Comparison of ENCODE assay signal across 19 cellular contexts in genomic region chr11:64831411-64831891, GRCh38. TPM values are rescaled to one million over a fixed set of nuclear protein-coding genes. Genes with fewer than 3 reads are reported as not detected.
A peak's percentile ranks its signal among the peaks of the same experiment; 100 is the strongest.
DNase-seq lines count a peak whose midpoint lies in the region; ATAC-seq, FAIRE-seq and TF ChIP-seq lines count a peak whose summit lies in the region.
"Had no signal": no experiment of that assay in that cellular context is flagged by ENCODE, and none has a peak within 500 bp of the region (broad histone marks: within the 10 kb centered on the region; RNA-seq: fewer than 3 reads in every experiment).

No MANE protein-coding gene starts in this region.

- no peak for DNase-seq in activated CD4-positive, alpha-beta T cell treated with anti-CD3 and anti-CD28 coated beads, Interleukin-2, amount 10 ng/mL, durations not matched to agents 7 days and 5 days
- no peak for DNase-seq in activated CD4-positive, alpha-beta T cell treated with anti-CD3 and anti-CD28 coated beads for 1 hour
- peak; percentile 45 for DNase-seq in NCI-H524 treated with DMSO at 0.1 percent for 48 hours (lab: John Stamatoyannopoulos, UW)
- DNase-seq in nephron progenitor cell, result no peak
- no peak for DNase-seq in SKM-1 treated with dmso at 0.1 percent for 144 hours (lab: John Stamatoyannopoulos, UW; ENCODE audit: unreplicated experiment)
- no peak for DNase-seq in H54 (ENCODE audit: insufficient read length, low spot score)
- DNase-seq in left cardiac atrium, result no peak
- DNase-seq: AML-193, DMS 273 treated with DMSO at 0.1 percent for 48 hours, DMS79 treated with DMSO at 0.1 percent for 48 hours, Kasumi-1, MG63, NCI-H146, NCI-H2081, NCI-H2171 treated with DMSO at 0.1 percent for 48 hours, NCI-H748 treated with DMSO at 0.1 percent for 48 hours, PC-9, RPMI8226, SJCRH30 had no signal

- H3K27ac Mint-ChIP-seq in activated CD4-positive, alpha-beta T cell treated with anti-CD3 and anti-CD28 coated beads, Interleukin-2, amount 10 ng/mL, durations not matched to agents 7 days and 5 days, result peak overlapping the region; percentile 60
- peak overlapping the region; percentile 91 for H3K27ac Mint-ChIP-seq in nephron progenitor cell

- no peak for TF ChIP-seq POLR2A in H54 (IDR thresholded peaks at IDR 0.05; ENCODE audit: low read depth, low read length)

- POLR2A ChIA-PET in activated CD4-positive, alpha-beta T cell treated with anti-CD3 and anti-CD28 coated beads, Interleukin-2, amount 10 ng/mL, durations not matched to agents 7 days and 5 days (lab: Charles Lee), result interaction anchor here (0.6 kb wide), 1 partner anchor 543 kb away, joined by 3 read pairs; no protein-coding TSS in a partner anchor

- no peaks in the 10 kb centered on the region for H3K36me3 Mint-ChIP-seq in activated CD4-positive, alpha-beta T cell treated with anti-CD3 and anti-CD28 coated beads, Interleukin-2, amount 10 ng/mL, durations not matched to agents 7 days and 5 days (ENCODE audit: low read depth)
- H3K36me3 Mint-ChIP-seq in nephron progenitor cell (ENCODE audit: low read depth), result no peaks in the 10 kb centered on the region

- H3K27me3 Mint-ChIP-seq in activated CD4-positive, alpha-beta T cell treated with anti-CD3 and anti-CD28 coated beads, Interleukin-2, amount 10 ng/mL, durations not matched to agents 7 days and 5 days, result no peaks in the 10 kb centered on the region
- peaks cover 7% of the 10 kb centered on the region for H3K27me3 Mint-ChIP-seq in nephron progenitor cell (ENCODE audit: low read depth, poor library complexity)

- ATAC-seq in left cardiac atrium, result no peak

- intact Hi-C loops in left cardiac atrium (cut with DNase I), result no loop called here

- TF ChIP-seq CTCF in nephron progenitor cell (IDR thresholded peaks at IDR 0.05), result no peak

- CTCF ChIA-PET in activated CD4-positive, alpha-beta T cell treated with anti-CD3 and anti-CD28 coated beads, Interleukin-2, amount 10 ng/mL, durations not matched to agents 7 days and 5 days (lab: Charles Lee), result interaction anchor here (0.6 to 1.2 kb wide), 2 partner anchors 13 to 48 kb away, joined by 3 read pairs; partner anchors contain the start of gene CDC42BPG

- no peak for FAIRE-seq in H54 (lab: Jason Lieb, UNC)

- no peak overlapping the region for H3K4me3 Mint-ChIP-seq in activated CD4-positive, alpha-beta T cell treated with anti-CD3 and anti-CD28 coated beads, Interleukin-2, amount 10 ng/mL, durations not matched to agents 7 days and 5 days
- no peak overlapping the region for H3K4me3 Mint-ChIP-seq in nephron progenitor cell

- H3K9me3 Mint-ChIP-seq in activated CD4-positive, alpha-beta T cell treated with anti-CD3 and anti-CD28 coated beads, Interleukin-2, amount 10 ng/mL, durations not matched to agents 7 days and 5 days, result no peaks in the 10 kb centered on the region
- H3K9me3 Mint-ChIP-seq in nephron progenitor cell, result no peaks in the 10 kb centered on the region

- H3K4me1 Mint-ChIP-seq in activated CD4-positive, alpha-beta T cell treated with anti-CD3 and anti-CD28 coated beads, Interleukin-2, amount 10 ng/mL, durations not matched to agents 7 days and 5 days, result no peaks in the 10 kb centered on the region
- H3K4me1 Mint-ChIP-seq in nephron progenitor cell, result peaks cover 12% of the 10 kb centered on the region

RNA-seq across cellular contexts. Expression of gene CDC42BPG, which starts 13.0 kb away (rescaled TPM):
- 1 to 10 TPM in 1 of 2 experiments, under 1 TPM in 1; 0.42 to 1.3 TPM for total RNA-seq in activated CD4-positive, alpha-beta T cell treated with anti-CD3 and anti-CD28 coated beads, Interleukin-2, amount 10 ng/mL, durations not matched to agents 7 days and 5 days
- total RNA-seq in left cardiac atrium, result under 1 TPM; 0.55 to 0.65 TPM

RNA-seq across cellular contexts. Expression of gene MEN1, which starts 21.1 kb away (rescaled TPM):
- 10 to 100 TPM; 35.1 to 38.7 TPM for total RNA-seq in activated CD4-positive, alpha-beta T cell treated with anti-CD3 and anti-CD28 coated beads, Interleukin-2, amount 10 ng/mL, durations not matched to agents 7 days and 5 days
- 10 to 100 TPM in 1 of 2 donors, 1 to 10 TPM in 1; 9.0 to 12.3 TPM for total RNA-seq in left cardiac atrium

RNA-seq across cellular contexts. Expression of gene MAP4K2, which starts 28.4 kb away (rescaled TPM):
- 10 to 100 TPM; 86.6 to 91.2 TPM for total RNA-seq in activated CD4-positive, alpha-beta T cell treated with anti-CD3 and anti-CD28 coated beads, Interleukin-2, amount 10 ng/mL, durations not matched to agents 7 days and 5 days
- total RNA-seq in left cardiac atrium, result 10 to 100 TPM in 1 of 2 donors, 1 to 10 TPM in 1; 10.0 to 10.4 TPM

RNA-seq across cellular contexts. Expression of gene EHD1, which starts 47.0 kb away (rescaled TPM):
- total RNA-seq in activated CD4-positive, alpha-beta T cell treated with anti-CD3 and anti-CD28 coated beads, Interleukin-2, amount 10 ng/mL, durations not matched to agents 7 days and 5 days, result 100 to 1,000 TPM; 131 to 149 TPM
- total RNA-seq in left cardiac atrium, result 10 to 100 TPM; 36.6 to 43.1 TPM

RNA-seq across cellular contexts. Expression of gene SF1, which starts 53.1 kb away (rescaled TPM):
- total RNA-seq in activated CD4-positive, alpha-beta T cell treated with anti-CD3 and anti-CD28 coated beads, Interleukin-2, amount 10 ng/mL, durations not matched to agents 7 days and 5 days, result 100 to 1,000 TPM; 435 to 456 TPM
- 100 to 1,000 TPM; 154 to 208 TPM for total RNA-seq in left cardiac atrium

Comparison
In these comparisons a context has a peak if more than half of its experiments do, and no peak if none do; other contexts are left out.
1. RNA of gene MAP4K2, which starts 28.4 kb away (total RNA-seq): 86.6 to 91.2 TPM in activated CD4-positive, alpha-beta T cell treated with anti-CD3 and anti-CD28 coated beads, Interleukin-2, amount 10 ng/mL, durations not matched to agents 7 days and 5 days; 10.0 to 10.4 TPM in left cardiac atrium; every median in the first group is over 4 times any median in the second.